1 cellular context compared by ENCODE assay signal in the genomic region with DNA sequence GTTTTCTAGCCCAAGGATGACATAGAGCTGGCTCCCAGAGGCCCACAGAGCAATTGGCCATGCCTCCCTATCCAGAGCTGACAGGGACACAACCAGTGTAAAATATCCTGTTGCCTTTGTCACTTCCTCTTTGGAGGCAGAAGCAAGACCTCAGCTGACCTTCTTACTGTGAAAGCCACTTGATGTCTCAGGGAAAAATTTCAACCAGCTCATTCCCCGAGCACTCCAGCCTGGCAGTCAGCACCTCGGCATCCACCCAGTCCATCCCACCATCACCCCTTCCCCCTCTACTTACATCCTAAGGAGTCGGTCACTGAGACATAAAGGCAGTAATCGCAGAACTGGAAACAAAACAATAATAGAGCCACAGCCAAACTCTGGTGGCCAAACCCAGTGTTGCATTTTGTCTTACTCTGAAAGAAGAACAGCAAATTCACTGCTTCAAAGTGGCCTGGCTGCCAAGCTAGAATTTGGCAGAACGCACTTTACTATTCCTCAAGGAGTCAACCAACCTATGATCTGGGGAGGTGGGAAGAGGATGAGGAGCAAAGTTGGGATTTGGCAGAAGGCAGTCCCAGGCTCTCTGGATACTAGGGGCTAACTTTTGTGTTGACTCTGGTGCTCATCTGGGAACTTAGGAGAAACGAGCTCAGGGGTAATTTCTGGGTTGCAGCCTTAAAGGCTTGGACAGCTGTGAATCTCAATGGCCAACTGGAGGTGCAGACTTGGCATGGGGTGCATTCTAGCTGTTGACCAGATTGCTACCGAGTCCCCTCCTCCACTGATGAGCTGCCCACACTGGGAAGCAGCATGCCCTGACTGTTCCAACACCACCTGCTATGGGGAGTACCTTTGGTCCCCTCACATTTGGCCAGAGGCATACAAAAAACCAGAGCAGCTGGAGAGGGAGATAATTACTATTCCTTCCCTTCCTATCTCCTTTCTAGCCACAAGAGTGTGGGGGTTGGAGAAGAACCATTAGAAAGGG.
TF ChIP-seq lines count a peak whose summit lies in the region.

No MANE protein-coding gene starts in this region.

TF ChIP-seq in HepG2, 621 proteins besides CTCF, POLR2A, EP300 and RAD21 (continued from another document):
- TF ChIP-seq KLF6 (CRISPR knock-in tag; IDR thresholded peaks at IDR 0.05), result no peak
- TF ChIP-seq MED13 (CRISPR knock-in tag; IDR thresholded peaks at IDR 0.05), result no peak
- TF ChIP-seq, protein P1, sequence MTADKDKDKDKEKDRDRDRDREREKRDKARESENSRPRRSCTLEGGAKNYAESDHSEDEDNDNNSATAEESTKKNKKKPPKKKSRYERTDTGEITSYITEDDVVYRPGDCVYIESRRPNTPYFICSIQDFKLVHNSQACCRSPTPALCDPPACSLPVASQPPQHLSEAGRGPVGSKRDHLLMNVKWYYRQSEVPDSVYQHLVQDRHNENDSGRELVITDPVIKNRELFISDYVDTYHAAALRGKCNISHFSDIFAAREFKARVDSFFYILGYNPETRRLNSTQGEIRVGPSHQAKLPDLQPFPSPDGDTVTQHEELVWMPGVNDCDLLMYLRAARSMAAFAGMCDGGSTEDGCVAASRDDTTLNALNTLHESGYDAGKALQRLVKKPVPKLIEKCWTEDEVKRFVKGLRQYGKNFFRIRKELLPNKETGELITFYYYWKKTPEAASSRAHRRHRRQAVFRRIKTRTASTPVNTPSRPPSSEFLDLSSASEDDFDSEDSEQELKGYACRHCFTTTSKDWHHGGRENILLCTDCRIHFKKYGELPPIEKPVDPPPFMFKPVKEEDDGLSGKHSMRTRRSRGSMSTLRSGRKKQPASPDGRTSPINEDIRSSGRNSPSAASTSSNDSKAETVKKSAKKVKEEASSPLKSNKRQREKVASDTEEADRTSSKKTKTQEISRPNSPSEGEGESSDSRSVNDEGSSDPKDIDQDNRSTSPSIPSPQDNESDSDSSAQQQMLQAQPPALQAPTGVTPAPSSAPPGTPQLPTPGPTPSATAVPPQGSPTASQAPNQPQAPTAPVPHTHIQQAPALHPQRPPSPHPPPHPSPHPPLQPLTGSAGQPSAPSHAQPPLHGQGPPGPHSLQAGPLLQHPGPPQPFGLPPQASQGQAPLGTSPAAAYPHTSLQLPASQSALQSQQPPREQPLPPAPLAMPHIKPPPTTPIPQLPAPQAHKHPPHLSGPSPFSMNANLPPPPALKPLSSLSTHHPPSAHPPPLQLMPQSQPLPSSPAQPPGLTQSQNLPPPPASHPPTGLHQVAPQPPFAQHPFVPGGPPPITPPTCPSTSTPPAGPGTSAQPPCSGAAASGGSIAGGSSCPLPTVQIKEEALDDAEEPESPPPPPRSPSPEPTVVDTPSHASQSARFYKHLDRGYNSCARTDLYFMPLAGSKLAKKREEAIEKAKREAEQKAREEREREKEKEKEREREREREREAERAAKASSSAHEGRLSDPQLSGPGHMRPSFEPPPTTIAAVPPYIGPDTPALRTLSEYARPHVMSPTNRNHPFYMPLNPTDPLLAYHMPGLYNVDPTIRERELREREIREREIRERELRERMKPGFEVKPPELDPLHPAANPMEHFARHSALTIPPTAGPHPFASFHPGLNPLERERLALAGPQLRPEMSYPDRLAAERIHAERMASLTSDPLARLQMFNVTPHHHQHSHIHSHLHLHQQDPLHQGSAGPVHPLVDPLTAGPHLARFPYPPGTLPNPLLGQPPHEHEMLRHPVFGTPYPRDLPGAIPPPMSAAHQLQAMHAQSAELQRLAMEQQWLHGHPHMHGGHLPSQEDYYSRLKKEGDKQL (CRISPR knock-in tag; IDR thresholded peaks at IDR 0.05; ENCODE audit: low read depth), result no peak
- no peak for TF ChIP-seq ZNF317 (CRISPR knock-in tag; IDR thresholded peaks at IDR 0.05)
- TF ChIP-seq NFIC (IDR thresholded peaks at IDR 0.05; ENCODE audit: low read length), result no peak
- no peak for TF ChIP-seq ASH2L (IDR thresholded peaks at IDR 0.05; ENCODE audit: insufficient read length, low read depth, low read length)
- TF ChIP-seq THAP8 (CRISPR knock-in tag; IDR thresholded peaks at IDR 0.05; ENCODE audit: borderline replicate concordance), result no peak
- TF ChIP-seq EHMT2 (IDR thresholded peaks at IDR 0.05; ENCODE audit: borderline replicate concordance, low read depth, low read length), result no peak
- no peak for TF ChIP-seq PCBP1 (IDR thresholded peaks at IDR 0.05; ENCODE audit: borderline replicate concordance, low read depth, low read length)
- TF ChIP-seq, protein P2, sequence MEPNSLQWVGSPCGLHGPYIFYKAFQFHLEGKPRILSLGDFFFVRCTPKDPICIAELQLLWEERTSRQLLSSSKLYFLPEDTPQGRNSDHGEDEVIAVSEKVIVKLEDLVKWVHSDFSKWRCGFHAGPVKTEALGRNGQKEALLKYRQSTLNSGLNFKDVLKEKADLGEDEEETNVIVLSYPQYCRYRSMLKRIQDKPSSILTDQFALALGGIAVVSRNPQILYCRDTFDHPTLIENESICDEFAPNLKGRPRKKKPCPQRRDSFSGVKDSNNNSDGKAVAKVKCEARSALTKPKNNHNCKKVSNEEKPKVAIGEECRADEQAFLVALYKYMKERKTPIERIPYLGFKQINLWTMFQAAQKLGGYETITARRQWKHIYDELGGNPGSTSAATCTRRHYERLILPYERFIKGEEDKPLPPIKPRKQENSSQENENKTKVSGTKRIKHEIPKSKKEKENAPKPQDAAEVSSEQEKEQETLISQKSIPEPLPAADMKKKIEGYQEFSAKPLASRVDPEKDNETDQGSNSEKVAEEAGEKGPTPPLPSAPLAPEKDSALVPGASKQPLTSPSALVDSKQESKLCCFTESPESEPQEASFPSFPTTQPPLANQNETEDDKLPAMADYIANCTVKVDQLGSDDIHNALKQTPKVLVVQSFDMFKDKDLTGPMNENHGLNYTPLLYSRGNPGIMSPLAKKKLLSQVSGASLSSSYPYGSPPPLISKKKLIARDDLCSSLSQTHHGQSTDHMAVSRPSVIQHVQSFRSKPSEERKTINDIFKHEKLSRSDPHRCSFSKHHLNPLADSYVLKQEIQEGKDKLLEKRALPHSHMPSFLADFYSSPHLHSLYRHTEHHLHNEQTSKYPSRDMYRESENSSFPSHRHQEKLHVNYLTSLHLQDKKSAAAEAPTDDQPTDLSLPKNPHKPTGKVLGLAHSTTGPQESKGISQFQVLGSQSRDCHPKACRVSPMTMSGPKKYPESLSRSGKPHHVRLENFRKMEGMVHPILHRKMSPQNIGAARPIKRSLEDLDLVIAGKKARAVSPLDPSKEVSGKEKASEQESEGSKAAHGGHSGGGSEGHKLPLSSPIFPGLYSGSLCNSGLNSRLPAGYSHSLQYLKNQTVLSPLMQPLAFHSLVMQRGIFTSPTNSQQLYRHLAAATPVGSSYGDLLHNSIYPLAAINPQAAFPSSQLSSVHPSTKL (CRISPR knock-in tag; IDR thresholded peaks at IDR 0.05), result no peak
- TF ChIP-seq, protein P3, sequence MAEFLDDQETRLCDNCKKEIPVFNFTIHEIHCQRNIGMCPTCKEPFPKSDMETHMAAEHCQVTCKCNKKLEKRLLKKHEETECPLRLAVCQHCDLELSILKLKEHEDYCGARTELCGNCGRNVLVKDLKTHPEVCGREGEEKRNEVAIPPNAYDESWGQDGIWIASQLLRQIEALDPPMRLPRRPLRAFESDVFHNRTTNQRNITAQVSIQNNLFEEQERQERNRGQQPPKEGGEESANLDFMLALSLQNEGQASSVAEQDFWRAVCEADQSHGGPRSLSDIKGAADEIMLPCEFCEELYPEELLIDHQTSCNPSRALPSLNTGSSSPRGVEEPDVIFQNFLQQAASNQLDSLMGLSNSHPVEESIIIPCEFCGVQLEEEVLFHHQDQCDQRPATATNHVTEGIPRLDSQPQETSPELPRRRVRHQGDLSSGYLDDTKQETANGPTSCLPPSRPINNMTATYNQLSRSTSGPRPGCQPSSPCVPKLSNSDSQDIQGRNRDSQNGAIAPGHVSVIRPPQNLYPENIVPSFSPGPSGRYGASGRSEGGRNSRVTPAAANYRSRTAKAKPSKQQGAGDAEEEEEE (CRISPR knock-in tag; IDR thresholded peaks at IDR 0.05; ENCODE audit: borderline replicate concordance), result no peak
